Comparison of ENCODE assay signal across 16 cellular contexts in genomic region chr1:114156538-114157274, GRCh38. TPM values are rescaled to one million over a fixed set of nuclear protein-coding genes. Genes with fewer than 3 reads are reported as not detected.
"Had no signal": no experiment of that assay in that cellular context is flagged by ENCODE, and none has a peak within 500 bp of the region (broad histone marks: within the 10 kb centered on the region; RNA-seq: fewer than 3 reads in every experiment).

No MANE protein-coding gene starts in this region.

- H3K4me3 ChIP-seq: skin epidermis, transverse colon had no signal

- H3K36me3 ChIP-seq: brain microvascular endothelial cell, transverse colon had no signal

- DNase-seq: activated CD4-positive, CD25-positive, alpha-beta regulatory T cell treated with anti-CD3 and anti-CD28 coated beads, Interleukin-2, amount 50 U/mL, for 72 hours; activated naive CD8-positive, alpha-beta T cell treated with anti-CD3 and anti-CD28 coated beads for 36 hours; brain microvascular endothelial cell; effector CD8-positive, alpha-beta T cell; foreskin keratinocyte; glutamatergic neuron; natural killer cell; posterior cingulate gyrus; stimulated activated CD4-positive, alpha-beta T cell treated with anti-CD3 and anti-CD28 coated beads, Interleukin-15, amount 100 ng/mL, for 24 hours; stimulated activated CD4-positive, alpha-beta T cell treated with anti-CD3 and anti-CD28 coated beads, Interleukin-4, amount 100 ng/mL, for 1 hour; stimulated activated naive CD4-positive, alpha-beta T cell treated with Interleukin-2 at 50 U/mL for 16 hours; transverse colon had no signal

- ATAC-seq: foreskin keratinocyte, left lobe of liver, natural killer cell had no signal

- H3K4me1 ChIP-seq: foreskin keratinocyte had no signal

- H3K9me3 ChIP-seq: transverse colon had no signal

- H3K27ac ChIP-seq: brain microvascular endothelial cell, foreskin keratinocyte, skin epidermis, transverse colon had no signal

RNA-seq across cellular contexts. Expression of gene SYT6, which starts 3.0 kb away (rescaled TPM):
- total RNA-seq: activated CD8-positive, alpha-beta memory T cell treated with anti-CD3 and anti-CD28 coated beads for 36 hours; activated naive CD8-positive, alpha-beta T cell treated with anti-CD3 and anti-CD28 coated beads for 36 hours; activated T-helper 1 cell treated with anti-CD3 and anti-CD28 coated beads, Interleukin-12 subunit alpha, Interleukin-12 subunit beta, Interleukin-2, Interleukin-4 antibody, amounts not matched to agents 30 ng/mL and 10 ng/mL and 1 ng/mL, durations not matched to agents 14 hours and 24 hours and 36 hours; foreskin keratinocyte had no signal
- polyA plus RNA-seq: foreskin keratinocyte had no signal
